ENCODE assay signal across 19 cellular contexts in the genomic region with DNA sequence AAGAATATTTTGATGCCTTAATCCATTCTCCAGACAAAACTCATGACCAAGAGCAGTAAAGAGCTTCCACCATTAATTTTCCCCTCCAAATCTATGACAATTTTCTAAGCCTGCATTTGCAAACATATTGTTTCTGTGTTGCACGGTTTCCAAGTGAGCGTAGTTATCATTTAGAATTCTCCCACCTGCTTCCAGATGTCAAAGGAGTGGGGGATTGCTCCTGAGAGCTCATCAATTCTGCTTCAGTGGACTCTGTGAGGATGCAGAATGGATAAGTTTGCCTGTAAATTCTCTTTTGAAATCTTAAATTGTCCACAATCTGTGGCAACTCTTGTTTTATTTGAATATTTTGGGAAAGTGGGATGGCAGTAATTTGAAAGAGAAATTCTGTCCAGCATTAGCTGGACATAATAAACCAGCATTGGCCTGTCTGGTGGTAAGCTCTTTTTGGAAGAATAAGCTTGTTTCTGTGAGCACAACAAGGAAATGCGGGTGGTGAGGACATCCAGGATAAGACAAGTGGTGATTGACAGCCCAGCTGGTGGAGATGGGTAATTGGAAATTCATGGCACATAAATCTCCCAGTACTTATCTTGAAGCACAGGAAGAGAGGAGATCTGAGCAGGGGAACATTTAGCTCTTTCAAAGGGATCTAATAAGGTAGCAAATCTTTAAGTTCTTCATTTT.
DNase-seq lines count a peak whose midpoint lies in the region; ATAC-seq and TF ChIP-seq lines count a peak whose summit lies in the region.
"Had no signal": no experiment of that assay in that cellular context is flagged by ENCODE, and none has a peak within 500 bp of the region (broad histone marks: within the 10 kb centered on the region; RNA-seq: fewer than 3 reads in every experiment).

No MANE protein-coding gene starts in this region.

- intact Hi-C loops in A673 (cut with micrococcal nuclease; ENCODE audit: unreplicated experiment) (loop anchor here (5.0 kb wide), 1 partner anchor 425 kb away; no protein-coding TSS in a partner anchor), heart left ventricle (cut with DNase I) (no loop called here)

- no peaks in the 10 kb centered on the region for H3K36me3 ChIP-seq in A673 (ENCODE audit: insufficient read depth, low read length, poor library complexity, severe bottlenecking)
- H3K36me3 ChIP-seq in SJCRH30: no peaks in the 10 kb centered on the region
- no peaks in the 10 kb centered on the region for H3K36me3 ChIP-seq in heart left ventricle
- H3K36me3 ChIP-seq: BLaER1, MG63 had no signal

- peaks cover 66% of the 10 kb centered on the region for H3K4me1 Mint-ChIP-seq in nephron

- H3K4me3 ChIP-seq in A673 (ENCODE audit: low read depth, low read length, poor library complexity, severe bottlenecking) (no peak overlapping the region), SJCRH30 (no peak overlapping the region), heart left ventricle (no peak overlapping the region)
- H3K4me3 ChIP-seq: BLaER1, MG63 had no signal

- 72 to 77% (median 76%) methylated on average over 3 of the region's 3 CpGs for WGBS in heart left ventricle, 4 donors

- H3K27me3 ChIP-seq in A673 (replicated peaks; ENCODE audit: insufficient read depth, low read depth, low read length, poor library complexity): peaks cover 30% of the 10 kb centered on the region
- H3K27me3 ChIP-seq in SJCRH30: no peaks in the 10 kb centered on the region
- no peaks in the 10 kb centered on the region for H3K27me3 ChIP-seq in heart left ventricle
- H3K27me3 ChIP-seq: BLaER1, MG63 had no signal

- no peaks in the 10 kb centered on the region for H3K9me3 Mint-ChIP-seq in nephron
- H3K9me3 Mint-ChIP-seq: CD8-positive, alpha-beta T cell had no signal

- peak overlapping the region in 1 of 3 experiments; percentile 25 for H3K4me3 Mint-ChIP-seq in nephron
- H3K4me3 Mint-ChIP-seq: CD8-positive, alpha-beta T cell had no signal

- TF ChIP-seq CTCF in A673 (conservative IDR thresholded peaks at IDR 0.05; ENCODE audit: low read depth, low read length) (no peak), nephron (IDR thresholded peaks at IDR 0.05; ENCODE audit: unreplicated experiment in 3 of 3) (no peak), heart left ventricle (IDR thresholded peaks at IDR 0.05) (no peak)

- no peak for ATAC-seq in HG03439 (IDR thresholded peaks at IDR 0.05; ENCODE audit: unreplicated experiment)
- ATAC-seq in heart left ventricle: no peak
- ATAC-seq: CD8-positive, alpha-beta T cell had no signal

- BruUV-seq in A673 (replicated peaks; lab: Mats Ljungman, UMichigan): no TSS peak

- POLR2A ChIA-PET in A673 (lab: Charles Lee; ENCODE audit: low non-redundant PET): no interaction called here

- no peak overlapping the region for H3K27ac ChIP-seq in A673 (ENCODE audit: low read depth, low read length, poor library complexity, severe bottlenecking)
- peak overlapping the region; percentile 93 for H3K27ac ChIP-seq in SJCRH30
- H3K27ac ChIP-seq in heart left ventricle: no peak overlapping the region
- H3K27ac ChIP-seq: BLaER1 had no signal

- CTCF ChIA-PET in A673 (lab: Charles Lee): no interaction called here

- H3K27me3 Mint-ChIP-seq in nephron (ENCODE audit: low read depth): no peaks in the 10 kb centered on the region

- H3K9me3 ChIP-seq in A673 (ENCODE audit: low read depth, low read length, poor library complexity, severe bottlenecking) (no peaks in the 10 kb centered on the region), SJCRH30 (replicated peaks) (no peaks in the 10 kb centered on the region), heart left ventricle (no peaks in the 10 kb centered on the region)
- H3K9me3 ChIP-seq: BLaER1, MG63 had no signal

- H3K4me1 ChIP-seq in A673 (ENCODE audit: insufficient read depth, low read length, poor library complexity, severe bottlenecking) (peaks cover 19% of the 10 kb centered on the region), SJCRH30 (peaks cover 77% of the 10 kb centered on the region), heart left ventricle (no peaks in the 10 kb centered on the region)
- H3K4me1 ChIP-seq: BLaER1 had no signal

- DNase-seq in A673 (ENCODE audit: low spot score) (peak; percentile 94), Ammon's horn (ENCODE audit: low spot score) (peak; percentile 8), SJCRH30 (peak; percentile 81 to 92), heart left ventricle (no peak), COLO829 (ENCODE audit: low spot score) (no peak)
- DNase-seq: CD8-positive, alpha-beta T cell; GF-D8; MG63; NCI-H1092; NCI-H1694 treated with DMSO at 0.1 percent for 48 hours; NCI-H2171; NK-92 treated with Interleukin-12 subunit alpha and Interleukin-12 subunit beta, amount 100 ng/mL, for 24 hours; OCI-M1; RPMI8226; SIG-M5; SW 1271 had no signal

- H3K27ac Mint-ChIP-seq in nephron: peak overlapping the region; percentile 32 to 74 (median 70)
- H3K27ac Mint-ChIP-seq: CD8-positive, alpha-beta T cell had no signal

- H3K36me3 Mint-ChIP-seq in nephron (ENCODE audit: low read depth): no peaks in the 10 kb centered on the region
- H3K36me3 Mint-ChIP-seq: CD8-positive, alpha-beta T cell had no signal

- no peak for TF ChIP-seq POLR2A in heart left ventricle (IDR thresholded peaks at IDR 0.05)

Comparison
In these comparisons a context has a peak if more than half of its experiments do, and no peak if none do; other contexts are left out.
1. DNase-seq: peak in A673 (single experiment), Ammon's horn (single experiment) and SJCRH30 (2 of 2); none in heart left ventricle (0 of 5) and COLO829 (single experiment).